Comparison of ENCODE assay signal across 1 cellular context in genomic region chr9:4795108-4795507, GRCh38.
TF ChIP-seq lines count a peak whose summit lies in the region.

No MANE protein-coding gene starts in this region.

TF ChIP-seq in K562, 482 proteins besides CTCF, POLR2A, EP300 and RAD21:
- TF ChIP-seq ZNF316 (IDR thresholded peaks at IDR 0.05), result peak; percentile 52
